In genomic region chr3:2452249-2452648, GRCh38 we compare ENCODE assay signal across 15 cellular contexts.
DNase-seq lines count a peak whose midpoint lies in the region; ATAC-seq and TF ChIP-seq lines count a peak whose summit lies in the region.
"Had no signal": no experiment of that assay in that cellular context is flagged by ENCODE, and none has a peak within 500 bp of the region (broad histone marks: within the 10 kb centered on the region; RNA-seq: fewer than 3 reads in every experiment).

No MANE protein-coding gene starts in this region.

- no peak overlapping the region for H3K4me3 Mint-ChIP-seq in endodermal cell
- no peak overlapping the region for H3K4me3 Mint-ChIP-seq in activated CD4-positive, alpha-beta T cell treated with anti-CD3 and anti-CD28 coated beads for 36 hours
- H3K4me3 Mint-ChIP-seq: CD8-positive, alpha-beta memory T cell; HFFc6 had no signal

- H3K36me3 ChIP-seq in BE2C: no peaks in the 10 kb centered on the region
- H3K36me3 ChIP-seq in endodermal cell (ENCODE audit: control insufficient read depth, insufficient read depth, low read length): no peaks in the 10 kb centered on the region
- H3K36me3 ChIP-seq: BLaER1, MG63 had no signal

- H3K27ac ChIP-seq in endodermal cell (ENCODE audit: low read depth, low read length): no peak overlapping the region
- H3K27ac ChIP-seq: BLaER1 had no signal

- no peaks in the 10 kb centered on the region for H3K27me3 ChIP-seq in BE2C
- H3K27me3 ChIP-seq in endodermal cell (ENCODE audit: control insufficient read depth, insufficient read depth, low read length, poor library complexity, severe bottlenecking): no peaks in the 10 kb centered on the region
- H3K27me3 ChIP-seq: BLaER1, MG63 had no signal

- POLR2A ChIA-PET in activated CD4-positive, alpha-beta T cell treated with anti-CD3 and anti-CD28 coated beads for 36 hours (lab: Charles Lee): no interaction called here

- no peak for TF ChIP-seq CTCF in BE2C (IDR thresholded peaks at IDR 0.05; ENCODE audit: low read depth, low read length)
- TF ChIP-seq CTCF in endodermal cell (conservative IDR thresholded peaks at IDR 0.05): no peak

- DNase-seq in BE2C (peak; percentile 9), D341Med (ENCODE audit: low spot score) (peak; percentile 64), NCI-H526 treated with DMSO at 0.1 percent for 48 hours (lab: John Stamatoyannopoulos, UW) (peak; percentile 10), left kidney (ENCODE audit: low read depth, low spot score) (peak; percentile 15), endodermal cell (no peak)
- no peak for DNase-seq in activated CD4-positive, alpha-beta T cell treated with anti-CD3 and anti-CD28 coated beads for 36 hours
- DNase-seq: CD8-positive, alpha-beta memory T cell; DMS 273 treated with DMSO at 0.1 percent for 48 hours; EL; HFFc6; MG63; NCI-H187 treated with DMSO at 0.1 percent for 48 hours; NCI-H510A had no signal

- no peak overlapping the region for H3K9ac ChIP-seq in endodermal cell (ENCODE audit: extremely low read depth, low read length, poor library complexity, severe bottlenecking)
- H3K9ac ChIP-seq: BLaER1 had no signal

- H3K4me1 ChIP-seq in BE2C: no peaks in the 10 kb centered on the region; the same call in 1 of the 2 replicates
- no peaks in the 10 kb centered on the region for H3K4me1 ChIP-seq in endodermal cell (ENCODE audit: control insufficient read depth, insufficient read depth, low read length)
- H3K4me1 ChIP-seq: BLaER1 had no signal

- H3K27me3 Mint-ChIP-seq in endodermal cell (ENCODE audit: insufficient read depth): no peaks in the 10 kb centered on the region
- no peaks in the 10 kb centered on the region for H3K27me3 Mint-ChIP-seq in activated CD4-positive, alpha-beta T cell treated with anti-CD3 and anti-CD28 coated beads for 36 hours
- H3K27me3 Mint-ChIP-seq: CD8-positive, alpha-beta memory T cell had no signal

- peak overlapping the region; percentile 24; the same call in 1 of the 2 replicates for H3K4me3 ChIP-seq in BE2C (ENCODE audit: low read depth, low read length)
- no peak overlapping the region for H3K4me3 ChIP-seq in endodermal cell (ENCODE audit: low read length)
- H3K4me3 ChIP-seq: BLaER1, MG63 had no signal

- 83 to 87% methylated on average over 5 to 6 of the region's 6 CpGs for WGBS in endodermal cell (ENCODE audit: insufficient coverage in 1 of 2, insufficient read length in 1 of 2), 2 experiments

- H3K9me3 ChIP-seq in BE2C (no peaks in the 10 kb centered on the region), endodermal cell (ENCODE audit: control insufficient read depth, low read length) (no peaks in the 10 kb centered on the region)
- H3K9me3 ChIP-seq: BLaER1, MG63 had no signal

- H3K4me1 Mint-ChIP-seq in endodermal cell: peaks cover 3% of the 10 kb centered on the region
- no peaks in the 10 kb centered on the region for H3K4me1 Mint-ChIP-seq in activated CD4-positive, alpha-beta T cell treated with anti-CD3 and anti-CD28 coated beads for 36 hours
- H3K4me1 Mint-ChIP-seq: CD8-positive, alpha-beta memory T cell had no signal

- ATAC-seq in GM18870 (IDR thresholded peaks at IDR 0.05; ENCODE audit: unreplicated experiment): no peak
- no peak for ATAC-seq in activated CD4-positive, alpha-beta T cell treated with anti-CD3 and anti-CD28 coated beads for 36 hours

- no peaks in the 10 kb centered on the region for H3K9me3 Mint-ChIP-seq in endodermal cell
- H3K9me3 Mint-ChIP-seq in activated CD4-positive, alpha-beta T cell treated with anti-CD3 and anti-CD28 coated beads for 36 hours (ENCODE audit: low read depth): no peaks in the 10 kb centered on the region
- H3K9me3 Mint-ChIP-seq: CD8-positive, alpha-beta memory T cell had no signal

- CTCF ChIA-PET in activated CD4-positive, alpha-beta T cell treated with anti-CD3 and anti-CD28 coated beads for 36 hours (lab: Charles Lee): no interaction called here

- H3K27ac Mint-ChIP-seq in endodermal cell: no peak overlapping the region
- no peak overlapping the region for H3K27ac Mint-ChIP-seq in activated CD4-positive, alpha-beta T cell treated with anti-CD3 and anti-CD28 coated beads for 36 hours
- H3K27ac Mint-ChIP-seq: CD8-positive, alpha-beta memory T cell; HFFc6 had no signal

- intact Hi-C loops in activated CD4-positive, alpha-beta T cell treated with anti-CD3 and anti-CD28 coated beads for 36 hours (cut with DNase I, micrococcal nuclease): no loop called here

- H3K36me3 Mint-ChIP-seq in endodermal cell (ENCODE audit: low read depth): no peaks in the 10 kb centered on the region
- H3K36me3 Mint-ChIP-seq in activated CD4-positive, alpha-beta T cell treated with anti-CD3 and anti-CD28 coated beads for 36 hours (ENCODE audit: low read depth): no peaks in the 10 kb centered on the region
- H3K36me3 Mint-ChIP-seq: CD8-positive, alpha-beta memory T cell had no signal

Comparison
In these comparisons a context has a peak if more than half of its experiments do, and no peak if none do; other contexts are left out.
1. DNase-seq: peak in BE2C (single experiment), D341Med (single experiment), NCI-H526 treated with DMSO at 0.1 percent for 48 hours (single experiment) and left kidney (single experiment); none in endodermal cell (single experiment) and activated CD4-positive, alpha-beta T cell treated with anti-CD3 and anti-CD28 coated beads for 36 hours (single experiment).